In the genomic region with DNA sequence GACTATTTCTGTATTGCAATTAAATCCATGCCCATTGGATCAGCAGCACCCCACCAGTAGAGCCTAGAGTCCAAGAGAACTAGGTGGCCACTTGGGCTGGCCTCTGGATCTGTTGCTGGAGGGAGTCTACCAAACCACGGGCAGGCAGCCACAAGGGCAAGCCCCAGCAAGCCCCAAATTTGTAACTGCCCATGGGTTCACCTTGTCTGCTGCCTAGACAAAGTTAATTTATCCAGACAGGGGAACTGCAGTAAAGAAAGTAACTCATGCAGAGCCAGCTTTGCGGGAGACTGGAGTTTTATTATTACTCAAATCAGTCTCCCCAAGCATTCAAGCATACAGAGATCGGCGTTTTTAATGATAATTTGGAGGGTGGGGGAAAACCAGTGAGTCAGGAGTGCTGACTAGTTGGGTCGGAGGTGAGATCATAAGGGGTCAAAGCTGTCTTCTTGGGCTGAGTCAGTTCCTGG, we compare ENCODE assay signal across 9 cellular contexts.
DNase-seq lines count a peak whose midpoint lies in the region; ATAC-seq, FAIRE-seq and TF ChIP-seq lines count a peak whose summit lies in the region.
"Had no signal": no experiment of that assay in that cellular context is flagged by ENCODE, and none has a peak within 500 bp of the region (broad histone marks: within the 10 kb centered on the region; RNA-seq: fewer than 3 reads in every experiment).

No MANE protein-coding gene starts in this region.

- TF ChIP-seq CTCF in OCI-LY3 (IDR thresholded peaks at IDR 0.05; ENCODE audit: low read depth, low read length), result no peak
- TF ChIP-seq CTCF in colonic mucosa (IDR thresholded peaks at IDR 0.05), result no peak

- H3K4me3 ChIP-seq in OCI-LY3 (ENCODE audit: low read length) (peak overlapping the region; percentile 62), colonic mucosa (no peak overlapping the region)

- H2AFZ ChIP-seq in OCI-LY3 (ENCODE audit: low read depth, low read length), result no peak overlapping the region

- H3K4me1 ChIP-seq in OCI-LY3 (ENCODE audit: low read length) (peaks cover 43% of the 10 kb centered on the region), colonic mucosa (no peaks in the 10 kb centered on the region)

- H3K27me3 ChIP-seq in OCI-LY3 (ENCODE audit: low read depth, low read length) (no peaks in the 10 kb centered on the region), colonic mucosa (no peaks in the 10 kb centered on the region)

- H3K36me3 Mint-ChIP-seq in naive thymus-derived CD8-positive, alpha-beta T cell, result peaks cover 0 to 18% (median 16%) of the 10 kb centered on the region in 3 donors

- peaks cover 0 to 26% (median 15%) of the 10 kb centered on the region in 9 donors for H3K9me3 Mint-ChIP-seq in naive thymus-derived CD8-positive, alpha-beta T cell

- no peak overlapping the region for H3K27ac Mint-ChIP-seq in naive thymus-derived CD8-positive, alpha-beta T cell
- H3K27ac Mint-ChIP-seq: immature natural killer cell had no signal

- H3K4me2 ChIP-seq in OCI-LY3 (ENCODE audit: low read length), result peak overlapping the region; percentile 76

- peak; percentile 70 for ATAC-seq in GM18861 (IDR thresholded peaks at IDR 0.05; ENCODE audit: unreplicated experiment)
- ATAC-seq in naive thymus-derived CD8-positive, alpha-beta T cell, result no peak

- POLR2A ChIA-PET in naive thymus-derived CD8-positive, alpha-beta T cell (lab: Charles Lee), result no interaction called here

- no peaks in the 10 kb centered on the region for H3K4me1 Mint-ChIP-seq in naive thymus-derived CD8-positive, alpha-beta T cell
- H3K4me1 Mint-ChIP-seq: immature natural killer cell had no signal

- peak overlapping the region; percentile 93 for H3K27ac ChIP-seq in OCI-LY3 (ENCODE audit: low read length)
- no peak overlapping the region for H3K27ac ChIP-seq in colonic mucosa

- peaks cover 5% of the 10 kb centered on the region; the same call in 1 of the 2 replicates for H3K9me3 ChIP-seq in OCI-LY3 (ENCODE audit: insufficient read depth, low read length)
- H3K9me3 ChIP-seq in colonic mucosa, result no peaks in the 10 kb centered on the region

- peaks cover 19% of the 10 kb centered on the region for H3K36me3 ChIP-seq in OCI-LY3 (replicated peaks; ENCODE audit: low read depth, low read length)
- no peaks in the 10 kb centered on the region for H3K36me3 ChIP-seq in colonic mucosa

- peak overlapping the region; percentile 63 for H3K9ac ChIP-seq in OCI-LY3 (ENCODE audit: low read length)
- no peak overlapping the region for H3K9ac ChIP-seq in colonic mucosa (ENCODE audit: low read depth in 2 of 2, low read length in 2 of 2)

- H4K20me1 ChIP-seq in OCI-LY3 (ENCODE audit: insufficient read depth, low read length), result no peaks in the 10 kb centered on the region

- H3K27me3 Mint-ChIP-seq in naive thymus-derived CD8-positive, alpha-beta T cell, result peaks cover 0 to 6% (median 2%) of the 10 kb centered on the region in 5 donors

- H3K4me3 Mint-ChIP-seq in naive thymus-derived CD8-positive, alpha-beta T cell, result no peak overlapping the region
- H3K4me3 Mint-ChIP-seq: immature natural killer cell had no signal

- intact Hi-C loops in colonic mucosa (cut with DNase I), result no loop called here

- peak; percentile 43 for FAIRE-seq in H54 (lab: Jason Lieb, UNC)

- DNase-seq in H54 (ENCODE audit: insufficient read length, low spot score) (peak; percentile 7), mucosa of gallbladder (ENCODE audit: low spot score) (no peak), SKM-1 (lab: John Stamatoyannopoulos, UW; ENCODE audit: unreplicated experiment) (no peak), colonic mucosa (no peak)
- DNase-seq in stimulated activated CD4-positive, alpha-beta T cell treated with anti-CD3 and anti-CD28 coated beads, Interleukin-12 subunit alpha, Interleukin-12 subunit beta, amount 100 ng/mL, for 24 hours (ENCODE audit: low read depth in 2 of 2), result peak; percentile 11 to 31
- no peak for DNase-seq in naive thymus-derived CD8-positive, alpha-beta T cell
- DNase-seq: immature natural killer cell had no signal

- H3K79me2 ChIP-seq in OCI-LY3 (ENCODE audit: low read length), result no peaks in the 10 kb centered on the region

- no peak for TF ChIP-seq POLR2A in H54 (IDR thresholded peaks at IDR 0.05; ENCODE audit: low read depth, low read length)

Comparison
In these comparisons a context has a peak if more than half of its experiments do, and no peak if none do; other contexts are left out.
1. DNase-seq: peak in H54 (single experiment) and stimulated activated CD4-positive, alpha-beta T cell treated with anti-CD3 and anti-CD28 coated beads, Interleukin-12 subunit alpha, Interleukin-12 subunit beta, amount 100 ng/mL, for 24 hours (2 of 2); none in naive thymus-derived CD8-positive, alpha-beta T cell (0 of 10), mucosa of gallbladder (single experiment), SKM-1 (single experiment) and colonic mucosa (single experiment).